In the genomic region with DNA sequence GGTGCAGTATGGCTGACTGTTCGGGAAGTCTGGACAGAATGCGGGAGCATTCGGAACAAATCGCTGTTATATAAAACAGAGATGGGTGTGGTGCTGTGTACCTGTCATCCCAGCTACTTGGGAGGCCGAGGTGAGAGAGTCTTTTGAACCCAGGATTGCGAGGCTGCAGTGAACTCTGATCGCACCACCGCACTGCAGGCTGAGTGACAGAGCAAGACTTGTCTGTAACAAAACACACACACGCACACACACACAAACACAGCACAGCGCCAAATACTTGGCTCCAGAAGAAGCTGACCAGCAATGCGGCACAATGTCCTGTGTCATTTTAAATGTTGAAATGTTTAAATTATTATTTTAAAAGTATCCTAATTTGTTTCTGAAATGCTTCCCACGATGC, we compare ENCODE assay signal across 30 cellular contexts.
"Had no signal": no experiment of that assay in that cellular context is flagged by ENCODE, and none has a peak within 500 bp of the region (broad histone marks: within the 10 kb centered on the region; RNA-seq: fewer than 3 reads in every experiment).

No MANE protein-coding gene starts in this region.

- FAIRE-seq: keratinocyte, pancreas, urothelium cell line had no signal

- H3K9me3 Mint-ChIP-seq: naive thymus-derived CD8-positive, alpha-beta T cell; nephron; neural crest cell had no signal

- H3K4me3 Mint-ChIP-seq: naive thymus-derived CD8-positive, alpha-beta T cell; nephron; neural crest cell had no signal

- H3K4me3 ChIP-seq: left lung, lower lobe of right lung, pancreas, prostate gland, skin epidermis, suprapubic skin, thoracic aorta, tibial artery, upper lobe of right lung had no signal

- ATAC-seq: left colon; left lung; lower lobe of right lung; naive thymus-derived CD8-positive, alpha-beta T cell; pancreas; right cardiac atrium; sciatic nerve; upper lobe of right lung had no signal

- H3K27ac Mint-ChIP-seq: nephron had no signal

- H3K27me3 ChIP-seq: left lung, pancreas, suprapubic skin, tibial artery, upper lobe of right lung had no signal

- H3K4me1 ChIP-seq: pancreas, prostate gland had no signal

- H3K36me3 ChIP-seq: left lung, pancreas, prostate gland, suprapubic skin, thoracic aorta had no signal

- H3K9me3 ChIP-seq: left lung, lower lobe of right lung, pancreas, prostate gland, suprapubic skin, thoracic aorta, tibial artery, upper lobe of right lung had no signal

- H3K27ac ChIP-seq: left lung, lower lobe of right lung, pancreas, prostate gland, skin epidermis, suprapubic skin, thoracic aorta, tibial artery, upper lobe of right lung had no signal

- H3K27me3 Mint-ChIP-seq: naive thymus-derived CD8-positive, alpha-beta T cell had no signal

- DNase-seq: hippocampal formation; kidney glomerular epithelial cell; left colon; left lung; lower lobe of right lung; mammary epithelial cell; mesenchymal stem cell; naive thymus-derived CD8-positive, alpha-beta T cell; nucleus accumbens; pancreas; posterior cingulate gyrus; retina; right cardiac atrium; stimulated activated CD4-positive, alpha-beta T cell treated with anti-CD3 and anti-CD28 coated beads, Interleukin-12 subunit alpha, Interleukin-12 subunit beta, amount 100 ng/mL, for 4 hours; stimulated activated CD4-positive, alpha-beta T cell treated with anti-CD3 and anti-CD28 coated beads, Interleukin-15, amount 100 ng/mL, for 24 hours; stimulated activated CD4-positive, alpha-beta T cell treated with anti-CD3 and anti-CD28 coated beads, Interleukin-2, amount 100 ng/mL, for 24 hours; stimulated activated CD4-positive, alpha-beta T cell treated with anti-CD3 and anti-CD28 coated beads, Interleukin-4, amount 100 ng/mL, for 1 hour; stimulated activated naive CD4-positive, alpha-beta T cell treated with Interleukin-2 at 50 U/mL for 16 hours; tibial artery; trophoblast cell; upper lobe of right lung had no signal
